ENCODE assay signal across 22 cellular contexts in genomic region chr2:86636842-86637241, GRCh38.
"Had no signal": no experiment of that assay in that cellular context is flagged by ENCODE, and none has a peak within 500 bp of the region (broad histone marks: within the 10 kb centered on the region; RNA-seq: fewer than 3 reads in every experiment).

No MANE protein-coding gene starts in this region.

- ATAC-seq: esophagus mucosa, gastroesophageal sphincter had no signal

- DNase-seq: cortex of kidney; effector memory CD4-positive, alpha-beta T cell; glutamatergic neuron; islet precursor cell; left ventricle myocardium inferior; mesenchymal stem cell; midbrain; naive B cell; nephron progenitor cell; posterior cingulate gyrus; sigmoid colon; small intestine; stimulated activated CD4-positive, alpha-beta T cell treated with anti-CD3 and anti-CD28 coated beads, Interleukin-12 subunit alpha, Interleukin-12 subunit beta, amount 100 ng/mL, for 4 hours; stimulated activated naive CD4-positive, alpha-beta T cell; stomach; substantia nigra; transverse colon had no signal

- H3K4me3 ChIP-seq: gastroesophageal sphincter, left ventricle myocardium inferior, lung, sigmoid colon, stomach, thoracic aorta, transverse colon had no signal

- H3K9me3 ChIP-seq: neutrophil had no signal

- H3K27ac ChIP-seq: gastroesophageal sphincter, left ventricle myocardium inferior, neutrophil, sigmoid colon, stomach, thoracic aorta, transverse colon had no signal

- H3K27me3 ChIP-seq: gastroesophageal sphincter, neutrophil, sigmoid colon, stomach, transverse colon had no signal

- H3K36me3 ChIP-seq: gastroesophageal sphincter, left ventricle myocardium inferior, neutrophil, sigmoid colon, stomach, thoracic aorta, transverse colon had no signal
